In the genomic region with DNA sequence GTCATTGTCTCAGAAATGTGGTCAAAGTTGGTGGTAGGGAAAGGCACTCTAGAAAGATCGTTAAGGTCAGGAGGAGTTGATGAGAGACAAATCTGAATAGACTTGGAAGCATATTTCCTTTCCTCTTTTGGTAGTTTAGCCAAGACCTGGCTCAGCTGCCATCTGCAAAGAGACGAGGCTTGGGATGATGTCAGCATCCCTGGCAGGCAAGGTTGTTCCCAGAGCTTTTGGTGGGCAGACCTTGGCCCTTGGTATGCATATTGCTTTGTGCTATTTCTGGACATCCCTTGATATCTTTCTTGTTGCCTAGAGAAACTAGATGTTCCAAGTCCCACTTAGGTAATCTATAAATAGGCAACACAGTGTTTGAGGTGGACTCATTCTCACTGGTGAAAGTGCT, we compare ENCODE assay signal across 3 cellular contexts.
"Had no signal": no experiment of that assay in that cellular context is flagged by ENCODE, and none has a peak within 500 bp of the region (broad histone marks: within the 10 kb centered on the region; RNA-seq: fewer than 3 reads in every experiment).

No MANE protein-coding gene starts in this region.

- DNase-seq: GDM1, GF-D8 had no signal

- ATAC-seq: GM12878 had no signal
